Comparison of ENCODE assay signal across 8 cellular contexts in genomic region chr7:42238709-42239395, GRCh38. TPM values are rescaled to one million over a fixed set of nuclear protein-coding genes. Genes with fewer than 3 reads are reported as not detected.
DNase-seq lines count a peak whose midpoint lies in the region; ATAC-seq and TF ChIP-seq lines count a peak whose summit lies in the region.

No MANE protein-coding gene starts in this region.

- TF ChIP-seq CTCF in glutamatergic neuron (IDR thresholded peaks at IDR 0.05; ENCODE audit: partially characterized antibody, unreplicated experiment): no peak
- no peak for TF ChIP-seq CTCF in gastrocnemius medialis (IDR thresholded peaks at IDR 0.05 in 4 of 5, conservative IDR thresholded peaks at IDR 0.05 in 1 of 5)

- peaks cover 0 to 15% (median 10%) of the 10 kb centered on the region in 3 donors for H3K27me3 ChIP-seq in gastrocnemius medialis

- H3K4me3 Mint-ChIP-seq in activated CD4-positive, alpha-beta memory T cell treated with anti-CD3 and anti-CD28 coated beads for 36 hours: peak overlapping the region; percentile 58
- peak overlapping the region; percentile 86 for H3K4me3 Mint-ChIP-seq in glutamatergic neuron (ENCODE audit: unreplicated experiment)

- DNase-seq in H4 (ENCODE audit: low spot score) (peak; percentile 73), glutamatergic neuron (no peak), gastrocnemius medialis (peak in 1 of 2 donors; percentile 30), inferior parietal cortex (ENCODE audit: extremely low spot score) (no peak)
- no peak for DNase-seq in activated CD4-positive, alpha-beta memory T cell treated with anti-CD3 and anti-CD28 coated beads for 36 hours
- no peak for DNase-seq in effector CD8-positive, alpha-beta T cell (lab: John Stamatoyannopoulos, UW)
- no peak for DNase-seq in stimulated activated CD8-positive, alpha-beta memory T cell treated with anti-CD3 and anti-CD28 coated beads, Interleukin-4, amount 100 ng/mL, for 48 hours

- in situ Hi-C loops in gastrocnemius medialis (cut with MboI; ENCODE audit: low sequenced_read_pairs in 4 of 4): loop anchor here in 1 of 4 donors (25.0 kb wide), 1 partner anchor 252 kb away; no protein-coding TSS in a partner anchor

- no peak for TF ChIP-seq POLR2A in gastrocnemius medialis (IDR thresholded peaks at IDR 0.05)

- POLR2A ChIA-PET in activated CD4-positive, alpha-beta memory T cell treated with anti-CD3 and anti-CD28 coated beads for 36 hours (lab: Charles Lee): no interaction called here

- intact Hi-C loops in activated CD4-positive, alpha-beta memory T cell treated with anti-CD3 and anti-CD28 coated beads for 36 hours (cut with micrococcal nuclease): loop anchor here (10.0 kb wide), 1 partner anchor 646 kb away; no protein-coding TSS in a partner anchor
- intact Hi-C loops in gastrocnemius medialis (cut with DNase I; ENCODE audit: low total_unique reads): loop anchor here (5.0 kb wide), 1 partner anchor 262 kb away; no protein-coding TSS in a partner anchor

- CTCF ChIA-PET in activated CD4-positive, alpha-beta memory T cell treated with anti-CD3 and anti-CD28 coated beads for 36 hours (lab: Charles Lee): interaction anchor here (0.7 kb wide), 1 partner anchor 10 kb away, joined by 3 read pairs; no protein-coding TSS in a partner anchor

- H3K9me3 Mint-ChIP-seq in activated CD4-positive, alpha-beta memory T cell treated with anti-CD3 and anti-CD28 coated beads for 36 hours: no peaks in the 10 kb centered on the region
- H3K9me3 Mint-ChIP-seq in glutamatergic neuron (ENCODE audit: unreplicated experiment): peaks cover 5% of the 10 kb centered on the region

- ATAC-seq in gastrocnemius medialis (no peak), GM18519 (IDR thresholded peaks at IDR 0.05; ENCODE audit: low FRiP score, unreplicated experiment) (no peak)

- H3K36me3 Mint-ChIP-seq in activated CD4-positive, alpha-beta memory T cell treated with anti-CD3 and anti-CD28 coated beads for 36 hours: no peaks in the 10 kb centered on the region
- no peaks in the 10 kb centered on the region for H3K36me3 Mint-ChIP-seq in glutamatergic neuron (ENCODE audit: unreplicated experiment)

- no peak overlapping the region for H3K27ac Mint-ChIP-seq in activated CD4-positive, alpha-beta memory T cell treated with anti-CD3 and anti-CD28 coated beads for 36 hours
- peak overlapping the region; percentile 34 for H3K27ac Mint-ChIP-seq in glutamatergic neuron (ENCODE audit: unreplicated experiment)

- peaks cover 9 to 16% of the 10 kb centered on the region in 2 donors for H3K4me1 ChIP-seq in gastrocnemius medialis

- H3K4me3 ChIP-seq in gastrocnemius medialis: no peak overlapping the region

- H3K9me3 ChIP-seq in gastrocnemius medialis: no peaks in the 10 kb centered on the region

- peaks cover 7% of the 10 kb centered on the region for H3K4me1 Mint-ChIP-seq in activated CD4-positive, alpha-beta memory T cell treated with anti-CD3 and anti-CD28 coated beads for 36 hours (ENCODE audit: low read depth)
- peaks cover 7% of the 10 kb centered on the region for H3K4me1 Mint-ChIP-seq in glutamatergic neuron (ENCODE audit: low read depth, unreplicated experiment)

- no peaks in the 10 kb centered on the region for H3K36me3 ChIP-seq in gastrocnemius medialis

- peaks cover 51% of the 10 kb centered on the region for H3K27me3 Mint-ChIP-seq in activated CD4-positive, alpha-beta memory T cell treated with anti-CD3 and anti-CD28 coated beads for 36 hours
- peaks cover 12% of the 10 kb centered on the region for H3K27me3 Mint-ChIP-seq in glutamatergic neuron (ENCODE audit: unreplicated experiment)

- peak overlapping the region; percentile 76 to 88 (median 80) for H3K27ac ChIP-seq in gastrocnemius medialis

RNA-seq across cellular contexts. Expression of gene GLI3, which starts 1.8 kb away (rescaled TPM):
- total RNA-seq in H4 (2014; rRNA removed; shearing (Covaris generic)): 4.9 and 5.6 TPM in 2 replicates
- under 1 TPM in 1 of 2 experiments, not detected in 1; 0.02 TPM for total RNA-seq in activated CD4-positive, alpha-beta memory T cell treated with anti-CD3 and anti-CD28 coated beads for 36 hours
- total RNA-seq in glutamatergic neuron (ENCODE audit: unreplicated experiment) (2.9 TPM), gastrocnemius medialis (1 to 10 TPM in 1 of 4 donors, under 1 TPM in 3; 0.46 to 1.6 (median 0.81) TPM)
